In the genomic region with DNA sequence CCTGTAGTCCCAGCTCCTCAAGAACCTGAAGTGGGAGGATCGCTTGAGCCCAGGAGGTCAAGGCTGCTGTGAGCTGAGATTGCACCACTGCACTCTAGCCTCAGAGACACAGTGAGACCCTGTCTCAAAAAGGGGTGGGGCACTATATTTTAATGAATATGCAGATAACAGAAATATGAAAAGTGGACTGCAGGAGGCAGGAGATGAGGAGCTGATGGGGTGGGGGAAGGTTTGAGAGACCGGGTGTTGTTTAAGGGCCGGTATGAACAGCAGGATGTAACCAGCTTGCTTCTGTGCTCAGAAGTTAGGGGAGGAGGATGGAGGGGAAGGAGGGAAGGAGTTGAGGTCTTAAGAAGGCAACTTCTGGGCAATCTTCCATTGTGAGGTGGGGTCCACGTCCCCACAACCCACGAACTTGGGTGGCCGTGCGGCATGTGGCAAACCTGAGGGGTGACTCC, we compare ENCODE assay signal across 9 cellular contexts. TPM values are rescaled to one million over a fixed set of nuclear protein-coding genes. Genes with fewer than 3 reads are reported as not detected.
DNase-seq lines count a peak whose midpoint lies in the region; ATAC-seq, FAIRE-seq and TF ChIP-seq lines count a peak whose summit lies in the region.
"Had no signal": no experiment of that assay in that cellular context is flagged by ENCODE, and none has a peak within 500 bp of the region (broad histone marks: within the 10 kb centered on the region; RNA-seq: fewer than 3 reads in every experiment).

No MANE protein-coding gene starts in this region.

- no peak overlapping the region for H3K23ac ChIP-seq in H9 (ENCODE audit: insufficient read length, low read depth, low read length)

- H3K27me3 Mint-ChIP-seq in CD8-positive, alpha-beta T cell (ENCODE audit: low read depth) = peaks cover 38% of the 10 kb centered on the region
- H3K27me3 Mint-ChIP-seq in H9 (ENCODE audit: low read depth) (peaks cover 17% of the 10 kb centered on the region), astrocyte (ENCODE audit: low read depth, unreplicated experiment) (peaks cover 13% of the 10 kb centered on the region)
- H3K27me3 Mint-ChIP-seq in natural killer cell treated with Interleukin-12 subunit alpha and Interleukin-12 subunit beta and Interleukin-15 and Interleukin-18, amount 100 ng/mL, for 72 hours = peaks cover 14 to 21% of the 10 kb centered on the region in 2 donors

- H4K20me1 ChIP-seq in H9 (ENCODE audit: control insufficient read depth, insufficient read depth, insufficient read length) = no peaks in the 10 kb centered on the region
- peaks cover 23% of the 10 kb centered on the region for H4K20me1 ChIP-seq in astrocyte (ENCODE audit: insufficient read depth, low read length)

- peaks cover 9% of the 10 kb centered on the region for H3K79me1 ChIP-seq in H9 (ENCODE audit: insufficient read depth, low read depth, low read length, poor library complexity, severe bottlenecking)

- H4K5ac ChIP-seq in H9 (ENCODE audit: insufficient read length, low read depth, low read length) = no peak overlapping the region

- H3K27ac Mint-ChIP-seq in CD8-positive, alpha-beta T cell = no peak overlapping the region
- H3K27ac Mint-ChIP-seq in H9 (no peak overlapping the region; a peak in 3 of 7 replicates), astrocyte (ENCODE audit: unreplicated experiment) (peak overlapping the region; percentile 10)
- peak overlapping the region in 1 of 2 donors; percentile 33 for H3K27ac Mint-ChIP-seq in natural killer cell treated with Interleukin-12 subunit alpha and Interleukin-12 subunit beta and Interleukin-15 and Interleukin-18, amount 100 ng/mL, for 72 hours

- H2BK5ac ChIP-seq in H9 (ENCODE audit: insufficient read length, low read length) = no peak overlapping the region

- intact Hi-C loops in CD8-positive, alpha-beta T cell (cut with DNase I, micrococcal nuclease) = no loop called here
- intact Hi-C loops in ascending aorta (cut with DNase I) = no loop called here

- H3K4me1 Mint-ChIP-seq in CD8-positive, alpha-beta T cell (ENCODE audit: low read depth) = peaks cover 16% of the 10 kb centered on the region
- H3K4me1 Mint-ChIP-seq in H9 (peaks cover 20 to 27% of the 10 kb centered on the region in 2 experiments), astrocyte (ENCODE audit: low read depth, unreplicated experiment) (peaks cover 2% of the 10 kb centered on the region)
- peaks cover 24 to 28% of the 10 kb centered on the region in 2 donors for H3K4me1 Mint-ChIP-seq in natural killer cell treated with Interleukin-12 subunit alpha and Interleukin-12 subunit beta and Interleukin-15 and Interleukin-18, amount 100 ng/mL, for 72 hours (ENCODE audit: low read depth in 2 of 2)

- ATAC-seq in CD8-positive, alpha-beta T cell = no peak
- no peak for ATAC-seq in natural killer cell treated with Interleukin-12 subunit alpha and Interleukin-12 subunit beta and Interleukin-15 and Interleukin-18, amount 100 ng/mL, for 72 hours

- H3K4ac ChIP-seq in H9 (ENCODE audit: low read depth, low read length) = no peak overlapping the region

- no peaks in the 10 kb centered on the region for H3K36me3 ChIP-seq in CD8-positive, alpha-beta T cell (ENCODE audit: insufficient read depth, low read length)
- H3K36me3 ChIP-seq in astrocyte (ENCODE audit: insufficient read depth, low read length) (no peaks in the 10 kb centered on the region), ascending aorta (no peaks in the 10 kb centered on the region)

- FAIRE-seq in astrocyte (lab: Jason Lieb, UNC) = no peak

- H3K36me3 Mint-ChIP-seq in CD8-positive, alpha-beta T cell = no peaks in the 10 kb centered on the region
- H3K36me3 Mint-ChIP-seq in H9 (ENCODE audit: insufficient read depth in 1 of 3, low read depth in 3 of 3) = peaks cover 16 to 23% (median 18%) of the 10 kb centered on the region in 3 experiments
- H3K36me3 Mint-ChIP-seq in astrocyte (ENCODE audit: low read depth, unreplicated experiment) = no peaks in the 10 kb centered on the region
- H3K36me3 Mint-ChIP-seq in natural killer cell treated with Interleukin-12 subunit alpha and Interleukin-12 subunit beta and Interleukin-15 and Interleukin-18, amount 100 ng/mL, for 72 hours = no peaks in the 10 kb centered on the region

- no peak for TF ChIP-seq CTCF in CD8-positive, alpha-beta T cell (IDR thresholded peaks at IDR 0.05)
- no peak for TF ChIP-seq CTCF in H9 (conservative IDR thresholded peaks at IDR 0.05)
- no peak for TF ChIP-seq CTCF in astrocyte (IDR thresholded peaks at IDR 0.05; ENCODE audit: insufficient read depth, low read depth, low read length)
- TF ChIP-seq CTCF in ascending aorta (IDR thresholded peaks at IDR 0.05) = no peak

- H3K9ac ChIP-seq in H9 (ENCODE audit: extremely low read depth, insufficient read length, low read length) = no peak overlapping the region
- H3K9ac ChIP-seq in astrocyte (ENCODE audit: low read length) = no peak overlapping the region

- H3K18ac ChIP-seq in H9 (ENCODE audit: insufficient read length, low read depth, low read length) = no peak overlapping the region

- H3K14ac ChIP-seq in H9 (ENCODE audit: insufficient read depth, low read length) = no peak overlapping the region

- H2AFZ ChIP-seq in H9 (ENCODE audit: low read length) = no peak overlapping the region
- no peak overlapping the region for H2AFZ ChIP-seq in astrocyte (ENCODE audit: low read depth, low read length)

- no peak overlapping the region for H4K8ac ChIP-seq in H9 (replicated peaks; ENCODE audit: insufficient read length, low read depth, low read length)

- peaks cover 17% of the 10 kb centered on the region for H3K27me3 ChIP-seq in CD8-positive, alpha-beta T cell (ENCODE audit: insufficient read depth, low read length)
- H3K27me3 ChIP-seq in H9 (ENCODE audit: insufficient read depth, low read length) = no peaks in the 10 kb centered on the region
- H3K27me3 ChIP-seq in astrocyte (ENCODE audit: insufficient read depth, low read length) = peaks cover 20% of the 10 kb centered on the region
- H3K27me3 ChIP-seq in ascending aorta = peaks cover 18% of the 10 kb centered on the region

- no peaks in the 10 kb centered on the region for H3K23me2 ChIP-seq in H9 (ENCODE audit: insufficient read length, low read depth, low read length, poor library complexity, severe bottlenecking)

- H3K9me3 ChIP-seq in CD8-positive, alpha-beta T cell (ENCODE audit: low read length) = no peaks in the 10 kb centered on the region
- H3K9me3 ChIP-seq in H9 (ENCODE audit: control insufficient read depth, low read depth, low read length) = no peaks in the 10 kb centered on the region
- no peaks in the 10 kb centered on the region for H3K9me3 ChIP-seq in astrocyte (ENCODE audit: insufficient read depth, low read depth, low read length)
- no peaks in the 10 kb centered on the region for H3K9me3 ChIP-seq in ascending aorta

- no CpG with 5 or more reads among the region's 7 CpGs for WGBS in H9 (ENCODE audit: extremely low coverage, insufficient read length, low lambda C conversion rate)

- no peak for DNase-seq in CD8-positive, alpha-beta T cell
- no peak for DNase-seq in H9
- no peak for DNase-seq in astrocyte (ENCODE audit: low read depth)
- DNase-seq in natural killer cell treated with Interleukin-12 subunit alpha and Interleukin-12 subunit beta and Interleukin-15 and Interleukin-18, amount 100 ng/mL, for 72 hours (ENCODE audit: low spot score) = no peak
- DNase-seq in ecto neural progenitor cell (ENCODE audit: low spot score) = no peak
- no peak for DNase-seq in ascending aorta (ENCODE audit: low spot score in 2 of 2)
- no peak for DNase-seq in mucosa of gallbladder (ENCODE audit: low spot score)
- DNase-seq: activated CD4-positive, alpha-beta T cell treated with anti-CD3 and anti-CD28 coated beads, Interleukin-2, amount 50 U/mL, for 1 hour; cortex of kidney had no signal

- H2BK120ac ChIP-seq in H9 (ENCODE audit: low read depth, low read length, poor library complexity, severe bottlenecking) = no peak overlapping the region

- no peak overlapping the region for H3K56ac ChIP-seq in H9 (ENCODE audit: insufficient read length, low read depth, low read length)

- CTCF ChIA-PET in CD8-positive, alpha-beta T cell (lab: Charles Lee) = interaction anchor here (1.1 to 8.7 kb wide), 4 partner anchors 9 to 117 kb away, joined by 3 to 102 read pairs (median 5); partner anchors contain the start of gene IFITM2

- POLR2A ChIA-PET in CD8-positive, alpha-beta T cell (lab: Charles Lee) = no interaction called here

- H3K4me1 ChIP-seq in CD8-positive, alpha-beta T cell (ENCODE audit: insufficient read depth, low read length) = peaks cover 11% of the 10 kb centered on the region
- H3K4me1 ChIP-seq in H9 (ENCODE audit: insufficient read depth, low read length) (no peaks in the 10 kb centered on the region), astrocyte (ENCODE audit: insufficient read depth, low read length) (no peaks in the 10 kb centered on the region), ascending aorta (peaks cover 0 to 5% of the 10 kb centered on the region in 2 donors)

- no peaks in the 10 kb centered on the region for H3K9me3 Mint-ChIP-seq in CD8-positive, alpha-beta T cell
- H3K9me3 Mint-ChIP-seq in H9 (peaks cover 3 to 4% of the 10 kb centered on the region in 2 experiments; a peak in 4 of 5 replicates), astrocyte (ENCODE audit: unreplicated experiment) (peaks cover 4% of the 10 kb centered on the region)
- no peaks in the 10 kb centered on the region for H3K9me3 Mint-ChIP-seq in natural killer cell treated with Interleukin-12 subunit alpha and Interleukin-12 subunit beta and Interleukin-15 and Interleukin-18, amount 100 ng/mL, for 72 hours

- no peak overlapping the region for H3K4me3 ChIP-seq in CD8-positive, alpha-beta T cell (ENCODE audit: low read depth, low read length)
- H3K4me3 ChIP-seq in astrocyte (ENCODE audit: insufficient read depth, low read depth, low read length) (no peak overlapping the region), ascending aorta (peak overlapping the region in 1 of 2 donors; percentile 43)

- H2BK15ac ChIP-seq in H9 (ENCODE audit: low read depth, low read length) = no peak overlapping the region

- no peak overlapping the region for H2BK12ac ChIP-seq in H9 (ENCODE audit: insufficient read length, low read depth, low read length)

- H2AK5ac ChIP-seq in H9 (ENCODE audit: insufficient read length, low read length) = no peak overlapping the region

- no peak overlapping the region for H3T11ph ChIP-seq in H9 (ENCODE audit: low read length)

- H3K4me3 Mint-ChIP-seq in CD8-positive, alpha-beta T cell = peak overlapping the region; percentile 59
- H3K4me3 Mint-ChIP-seq in H9 (peak overlapping the region; percentile 77 to 89), astrocyte (ENCODE audit: unreplicated experiment) (peak overlapping the region; percentile 46)
- peak overlapping the region; percentile 42 for H3K4me3 Mint-ChIP-seq in natural killer cell treated with Interleukin-12 subunit alpha and Interleukin-12 subunit beta and Interleukin-15 and Interleukin-18, amount 100 ng/mL, for 72 hours

- H3K79me2 ChIP-seq in H9 (ENCODE audit: insufficient read depth, low read length) (no peaks in the 10 kb centered on the region), astrocyte (ENCODE audit: insufficient read depth, low read length) (no peaks in the 10 kb centered on the region)

- no peak overlapping the region for H2BK20ac ChIP-seq in H9 (ENCODE audit: low read depth, low read length, poor library complexity, severe bottlenecking)

- H3K27ac ChIP-seq in CD8-positive, alpha-beta T cell (ENCODE audit: low read depth, low read length) = no peak overlapping the region
- H3K27ac ChIP-seq in H9 (ENCODE audit: insufficient read length, low read depth, low read length) (no peak overlapping the region), astrocyte (ENCODE audit: low read depth, low read length) (no peak overlapping the region), ascending aorta (no peak overlapping the region)

- H3K4me2 ChIP-seq in H9 (ENCODE audit: insufficient read depth, insufficient read length, low read length) = peak overlapping the region; percentile 69
- peak overlapping the region; percentile 70 for H3K4me2 ChIP-seq in astrocyte (ENCODE audit: low read length)

- no peak overlapping the region for H4K91ac ChIP-seq in H9 (ENCODE audit: insufficient read length, low read depth, low read length)

RNA-seq across cellular contexts. Expression of gene B4GALNT4, which starts 1.3 kb away (rescaled TPM):
- under 1 TPM; 0.44 to 0.84 TPM for total RNA-seq in CD8-positive, alpha-beta T cell
- total RNA-seq in H9 (2021) = 101 and 105 TPM in 2 replicates
- total RNA-seq in astrocyte = 64.6 and 68.5 TPM in 2 replicates
- total RNA-seq in natural killer cell treated with Interleukin-12 subunit alpha and Interleukin-12 subunit beta and Interleukin-15 and Interleukin-18, amount 100 ng/mL, for 72 hours = under 1 TPM in 1 of 2 donors, not detected in 1; 0.50 TPM
- not detected for total RNA-seq in ascending aorta
- total RNA-seq in mucosa of gallbladder = 3.4 TPM

RNA-seq across cellular contexts. Expression of gene PKP3, which starts 26.0 kb away (rescaled TPM):
- total RNA-seq in CD8-positive, alpha-beta T cell = under 1 TPM in 1 of 2 experiments, not detected in 1; 0.62 TPM
- total RNA-seq in H9 (2021) = 41.7 and 43.8 TPM in 2 replicates
- total RNA-seq in astrocyte = 1.1 and 2.1 TPM in 2 replicates
- not detected for total RNA-seq in natural killer cell treated with Interleukin-12 subunit alpha and Interleukin-12 subunit beta and Interleukin-15 and Interleukin-18, amount 100 ng/mL, for 72 hours
- total RNA-seq in ascending aorta = not detected
- 70.8 TPM for total RNA-seq in mucosa of gallbladder

RNA-seq across cellular contexts. Expression of gene SIGIRR, which starts 46.8 kb away (rescaled TPM):
- 100 to 1,000 TPM; 270 to 294 TPM for total RNA-seq in CD8-positive, alpha-beta T cell
- total RNA-seq in H9 (2021) (85.7 and 89.7 TPM in 2 replicates), astrocyte (6.2 and 7.2 TPM in 2 replicates), ascending aorta (121 TPM), mucosa of gallbladder (152 TPM)
- 10 to 100 TPM; 39.0 to 44.9 TPM for total RNA-seq in natural killer cell treated with Interleukin-12 subunit alpha and Interleukin-12 subunit beta and Interleukin-15 and Interleukin-18, amount 100 ng/mL, for 72 hours

RNA-seq across cellular contexts. Expression of gene IFITM3, which starts 47.3 kb away (rescaled TPM):
- total RNA-seq in CD8-positive, alpha-beta T cell = 1 to 10 TPM; 6.3 to 7.1 TPM
- total RNA-seq in H9 (2021) = 419 and 425 TPM in 2 replicates
- 642 and 757 TPM in 2 replicates for total RNA-seq in astrocyte
- total RNA-seq in natural killer cell treated with Interleukin-12 subunit alpha and Interleukin-12 subunit beta and Interleukin-15 and Interleukin-18, amount 100 ng/mL, for 72 hours = 10 to 100 TPM; 28.2 to 29.8 TPM
- total RNA-seq in ascending aorta = 1,421 TPM
- 246 TPM for total RNA-seq in mucosa of gallbladder

RNA-seq across cellular contexts. Expression of gene IFITM1, which starts 54.1 kb away (rescaled TPM):
- total RNA-seq in CD8-positive, alpha-beta T cell = 100 to 1,000 TPM; 223 to 251 TPM
- total RNA-seq in H9 (2021) = 498 and 500 TPM in 2 replicates
- total RNA-seq in astrocyte = 526 and 631 TPM in 2 replicates
- total RNA-seq in natural killer cell treated with Interleukin-12 subunit alpha and Interleukin-12 subunit beta and Interleukin-15 and Interleukin-18, amount 100 ng/mL, for 72 hours = 10 to 100 TPM; 58.1 to 71.0 TPM
- total RNA-seq in ascending aorta = 650 TPM
- total RNA-seq in mucosa of gallbladder = 55.4 TPM

Comparison
In these comparisons a context has a peak if more than half of its experiments do, and no peak if none do; other contexts are left out.
1. RNA of gene B4GALNT4, which starts 1.3 kb away (total RNA-seq): 101 to 105 TPM in H9 and 64.6 to 68.5 TPM in astrocyte; 3.4 TPM in mucosa of gallbladder (single experiment), 0.44 to 0.84 TPM in CD8-positive, alpha-beta T cell, 0.50 TPM in natural killer cell treated with Interleukin-12 subunit alpha and Interleukin-12 subunit beta and Interleukin-15 and Interleukin-18, amount 100 ng/mL, for 72 hours and not detected in ascending aorta (single experiment); every median in the first group is over 10 times any median in the second.
2. RNA of gene PKP3, which starts 26.0 kb away (total RNA-seq): 70.8 TPM in mucosa of gallbladder (single experiment) and 41.7 to 43.8 TPM in H9; 1.1 to 2.1 TPM in astrocyte, 0.62 TPM in CD8-positive, alpha-beta T cell, not detected in natural killer cell treated with Interleukin-12 subunit alpha and Interleukin-12 subunit beta and Interleukin-15 and Interleukin-18, amount 100 ng/mL, for 72 hours and not detected in ascending aorta (single experiment); every median in the first group is over 10 times any median in the second.
3. Peak in every context shown above with its lines, with median percentiles within 50 percentile points of each other: H3K4me3 Mint-ChIP-seq.